ENCODE assay signal across 16 cellular contexts in the genomic region with DNA sequence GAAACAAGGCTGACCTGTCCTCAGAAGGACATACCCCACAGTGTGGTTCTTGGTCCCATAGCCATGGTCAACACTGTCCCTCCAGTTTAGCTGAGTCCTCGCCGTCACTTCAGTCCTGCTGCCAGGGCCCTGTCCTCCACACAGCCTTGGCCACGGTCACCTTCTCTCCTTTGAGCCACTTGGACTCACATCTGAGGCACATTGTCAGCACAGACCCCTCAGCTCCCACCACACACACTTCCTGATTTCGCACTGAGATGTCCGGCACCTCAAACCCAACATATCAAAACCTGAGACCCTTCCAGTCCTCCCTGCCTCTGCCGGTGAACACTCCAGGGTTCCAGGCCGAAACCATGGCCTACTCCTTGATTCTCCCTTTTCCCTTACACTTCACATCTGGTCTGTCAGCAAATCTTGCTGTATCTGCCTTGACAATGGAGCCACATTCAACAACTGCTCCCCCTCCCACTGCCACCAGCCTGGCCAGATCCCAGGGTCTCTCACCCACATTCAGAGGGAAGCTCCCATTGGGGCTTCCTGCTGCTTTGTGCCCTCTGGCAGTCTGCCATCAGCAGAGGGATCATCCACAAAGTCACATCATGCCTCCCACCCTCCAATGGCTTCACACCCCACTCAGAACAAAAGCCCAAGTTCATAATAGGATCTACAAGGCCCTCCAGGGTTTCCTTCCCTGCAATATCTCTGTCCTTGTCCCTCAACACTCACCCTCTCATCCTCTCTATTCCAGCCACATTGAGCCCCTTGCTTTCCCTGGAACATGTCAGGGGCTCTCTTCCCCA.
DNase-seq lines count a peak whose midpoint lies in the region; ATAC-seq and TF ChIP-seq lines count a peak whose summit lies in the region.
"Had no signal": no experiment of that assay in that cellular context is flagged by ENCODE, and none has a peak within 500 bp of the region (broad histone marks: within the 10 kb centered on the region; RNA-seq: fewer than 3 reads in every experiment).

No MANE protein-coding gene starts in this region.

- TF ChIP-seq CTCF in right atrium auricular region (IDR thresholded peaks at IDR 0.05), result no peak
- TF ChIP-seq CTCF in esophagus muscularis mucosa (IDR thresholded peaks at IDR 0.05), result no peak
- TF ChIP-seq CTCF in osteocyte (IDR thresholded peaks at IDR 0.05), result no peak
- TF ChIP-seq CTCF in vagina (IDR thresholded peaks at IDR 0.05), result no peak

- no peak overlapping the region for H3K4me3 ChIP-seq in right atrium auricular region
- no peak overlapping the region for H3K4me3 ChIP-seq in right cardiac atrium (ENCODE audit: low read length)
- H3K4me3 ChIP-seq in esophagus muscularis mucosa, result no peak overlapping the region
- no peak overlapping the region for H3K4me3 ChIP-seq in vagina
- H3K4me3 ChIP-seq: A549, GM12878, HAP-1 had no signal

- H3K36me3 ChIP-seq in right atrium auricular region (no peaks in the 10 kb centered on the region), esophagus muscularis mucosa (no peaks in the 10 kb centered on the region), vagina (no peaks in the 10 kb centered on the region)
- H3K36me3 ChIP-seq: BE2C, HAP-1 had no signal

- no peak overlapping the region for H3K27ac Mint-ChIP-seq in osteocyte (ENCODE audit: unreplicated experiment)
- H3K27ac Mint-ChIP-seq in T-helper 2 cell treated with Interferon-gamma antibody and Interleukin-4, amounts not matched to agents 5 μg/mL and 100 μg/mL, for 36 hours, result no peak overlapping the region
- H3K27ac Mint-ChIP-seq: CD4-positive, alpha-beta memory T cell had no signal

- no peak for ATAC-seq in right cardiac atrium
- no peak for ATAC-seq in HG03571 (IDR thresholded peaks at IDR 0.05; ENCODE audit: unreplicated experiment)
- ATAC-seq in HG03378 (IDR thresholded peaks at IDR 0.05; ENCODE audit: unreplicated experiment), result no peak
- ATAC-seq: A549, GM12878, HepG2 had no signal

- H3K27me3 Mint-ChIP-seq in osteocyte (ENCODE audit: unreplicated experiment), result peaks cover 2% of the 10 kb centered on the region
- H3K27me3 Mint-ChIP-seq in T-helper 2 cell treated with Interferon-gamma antibody and Interleukin-4, amounts not matched to agents 5 μg/mL and 100 μg/mL, for 36 hours (ENCODE audit: low read depth), result peaks cover 2% of the 10 kb centered on the region

- H3K4me3 Mint-ChIP-seq in osteocyte (ENCODE audit: unreplicated experiment), result no peak overlapping the region
- no peak overlapping the region for H3K4me3 Mint-ChIP-seq in T-helper 2 cell treated with Interferon-gamma antibody and Interleukin-4, amounts not matched to agents 5 μg/mL and 100 μg/mL, for 36 hours
- H3K4me3 Mint-ChIP-seq: CD4-positive, alpha-beta memory T cell had no signal

- H3K27me3 ChIP-seq in right atrium auricular region (no peaks in the 10 kb centered on the region), right cardiac atrium (ENCODE audit: control insufficient read depth, insufficient read depth) (no peaks in the 10 kb centered on the region), esophagus muscularis mucosa (peaks cover 0 to 39% (median 0%) of the 10 kb centered on the region in 4 donors), vagina (no peaks in the 10 kb centered on the region)

- H3K9me3 Mint-ChIP-seq in osteocyte (ENCODE audit: unreplicated experiment), result peaks cover 20% of the 10 kb centered on the region
- H3K9me3 Mint-ChIP-seq in T-helper 2 cell treated with Interferon-gamma antibody and Interleukin-4, amounts not matched to agents 5 μg/mL and 100 μg/mL, for 36 hours, result peaks cover 14% of the 10 kb centered on the region

- no peaks in the 10 kb centered on the region for H3K36me3 Mint-ChIP-seq in osteocyte (ENCODE audit: unreplicated experiment)
- H3K36me3 Mint-ChIP-seq in T-helper 2 cell treated with Interferon-gamma antibody and Interleukin-4, amounts not matched to agents 5 μg/mL and 100 μg/mL, for 36 hours (ENCODE audit: low read depth), result no peaks in the 10 kb centered on the region
- H3K36me3 Mint-ChIP-seq: CD4-positive, alpha-beta memory T cell had no signal

- DNase-seq in right atrium auricular region (ENCODE audit: low spot score) (peak; percentile 44), right cardiac atrium (no peak), esophagus muscularis mucosa (ENCODE audit: extremely low spot score) (peak; percentile 31), osteocyte (ENCODE audit: extremely low spot score, unreplicated experiment) (peak; percentile 67), vagina (ENCODE audit: extremely low spot score in 2 of 2) (peak; percentile 64 to 84)
- no peak for DNase-seq in T-helper 2 cell treated with Interferon-gamma antibody and Interleukin-4, amounts not matched to agents 5 μg/mL and 100 μg/mL, for 36 hours (ENCODE audit: low spot score)
- DNase-seq: BE2C; CD4-positive, alpha-beta memory T cell; DMS79 had no signal

- H3K4me1 ChIP-seq in right atrium auricular region (no peaks in the 10 kb centered on the region), right cardiac atrium (ENCODE audit: control insufficient read depth, insufficient read depth, low read length) (no peaks in the 10 kb centered on the region), esophagus muscularis mucosa (no peaks in the 10 kb centered on the region), vagina (no peaks in the 10 kb centered on the region)
- H3K4me1 ChIP-seq: BE2C, HAP-1 had no signal

- H3K27ac ChIP-seq in right atrium auricular region (no peak overlapping the region), right cardiac atrium (ENCODE audit: low read length) (no peak overlapping the region), esophagus muscularis mucosa (replicated peaks in 1 of 4) (no peak overlapping the region), vagina (no peak overlapping the region)
- H3K27ac ChIP-seq: A549, C4-2B had no signal

- H3K9me3 ChIP-seq in right atrium auricular region (peaks cover 0 to 12% of the 10 kb centered on the region in 2 donors), right cardiac atrium (ENCODE audit: control insufficient read depth, low read length) (no peaks in the 10 kb centered on the region), esophagus muscularis mucosa (peaks cover 0 to 6% (median 3%) of the 10 kb centered on the region in 4 donors), vagina (no peaks in the 10 kb centered on the region)
- H3K9me3 ChIP-seq: BE2C, HAP-1 had no signal

- WGBS in right cardiac atrium, result 79% methylated on average over 7 of the region's 7 CpGs
- 89% methylated on average over 7 of the region's 7 CpGs for WGBS in esophagus muscularis mucosa

- H3K4me1 Mint-ChIP-seq in osteocyte (ENCODE audit: unreplicated experiment), result no peaks in the 10 kb centered on the region
- H3K4me1 Mint-ChIP-seq in T-helper 2 cell treated with Interferon-gamma antibody and Interleukin-4, amounts not matched to agents 5 μg/mL and 100 μg/mL, for 36 hours (ENCODE audit: low read depth), result no peaks in the 10 kb centered on the region

- intact Hi-C loops in right cardiac atrium (cut with DNase I) (no loop called here), esophagus muscularis mucosa (cut with DNase I) (no loop called here), vagina (cut with DNase I) (no loop called here)

- TF ChIP-seq POLR2A in esophagus muscularis mucosa (IDR thresholded peaks at IDR 0.05; ENCODE audit: low read depth), result no peak
- no peak for TF ChIP-seq POLR2A in vagina (IDR thresholded peaks at IDR 0.05)

- no peak for TF ChIP-seq EP300 in esophagus muscularis mucosa (IDR thresholded peaks at IDR 0.05)

Comparison
In these comparisons a context has a peak if more than half of its experiments do, and no peak if none do; other contexts are left out.
1. DNase-seq: peak in right atrium auricular region (single experiment), esophagus muscularis mucosa (single experiment), osteocyte (single experiment) and vagina (2 of 2); none in right cardiac atrium (0 of 3) and T-helper 2 cell treated with Interferon-gamma antibody and Interleukin-4, amounts not matched to agents 5 μg/mL and 100 μg/mL, for 36 hours (single experiment).